9 cellular contexts compared by ENCODE assay signal in the genomic region with DNA sequence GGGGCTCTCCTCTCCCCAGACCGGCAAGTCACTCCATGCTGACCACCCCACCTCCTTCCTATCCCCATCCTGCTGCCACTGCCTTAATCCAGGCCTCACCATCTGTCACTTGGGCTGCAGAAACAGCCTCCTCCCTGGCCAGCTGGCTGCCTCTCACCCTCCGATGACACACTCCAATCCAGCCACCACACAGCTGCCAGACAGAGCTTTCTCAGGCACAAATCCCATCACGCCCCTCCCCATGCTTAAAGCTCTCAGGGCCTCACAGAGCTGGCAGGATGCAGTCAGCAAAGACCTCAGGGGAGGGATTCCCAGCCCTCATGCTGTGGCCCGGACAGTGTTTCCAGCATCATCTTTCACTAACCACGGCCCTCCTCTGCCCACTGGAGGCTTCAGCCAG. TPM values are rescaled to one million over a fixed set of nuclear protein-coding genes. Genes with fewer than 3 reads are reported as not detected.
DNase-seq lines count a peak whose midpoint lies in the region; ATAC-seq and TF ChIP-seq lines count a peak whose summit lies in the region.
"Had no signal": no experiment of that assay in that cellular context is flagged by ENCODE, and none has a peak within 500 bp of the region (broad histone marks: within the 10 kb centered on the region; RNA-seq: fewer than 3 reads in every experiment).

No MANE protein-coding gene starts in this region.

- no peak overlapping the region for H3K4me3 ChIP-seq in astrocyte of the cerebellum (ENCODE audit: low read depth, low read length)

- no peaks in the 10 kb centered on the region for H3K9me3 Mint-ChIP-seq in activated naive CD4-positive, alpha-beta T cell treated with anti-CD3 and anti-CD28 coated beads, Interleukin-2, amount 50 U/mL, for 72 hours

- in situ Hi-C loops in astrocyte of the cerebellum (cut with HindIII; ENCODE audit: low sequenced_read_pairs) = no loop called here

- H3K36me3 Mint-ChIP-seq in activated naive CD4-positive, alpha-beta T cell treated with anti-CD3 and anti-CD28 coated beads, Interleukin-2, amount 50 U/mL, for 72 hours = peaks cover 0 to under 1% of the 10 kb centered on the region in 2 donors

- TF ChIP-seq CTCF in astrocyte of the cerebellum (IDR thresholded peaks at IDR 0.05; ENCODE audit: low read depth, low read length, missing control alignments) = no peak

- ATAC-seq in left ventricle myocardium superior (peak; percentile 79), HG02970 (IDR thresholded peaks at IDR 0.05; ENCODE audit: low FRiP score, unreplicated experiment) (no peak), HG02981 (IDR thresholded peaks at IDR 0.05; ENCODE audit: unreplicated experiment) (no peak), GM18517 (IDR thresholded peaks at IDR 0.05; ENCODE audit: unreplicated experiment) (no peak)
- ATAC-seq in activated naive CD4-positive, alpha-beta T cell treated with anti-CD3 and anti-CD28 coated beads, Interleukin-2, amount 50 U/mL, for 72 hours = no peak

- intact Hi-C loops in left ventricle myocardium superior (cut with micrococcal nuclease) = loop anchor here (10.0 kb wide), 1 partner anchor 116 kb away; no protein-coding TSS in a partner anchor

- H3K27ac Mint-ChIP-seq in activated naive CD4-positive, alpha-beta T cell treated with anti-CD3 and anti-CD28 coated beads, Interleukin-2, amount 50 U/mL, for 72 hours = peak overlapping the region in 1 of 2 donors; percentile 18

- peak; percentile 70 for DNase-seq in A172 (ENCODE audit: low spot score)
- peak; percentile 9 for DNase-seq in MV-4-11 (lab: John Stamatoyannopoulos, UW)
- peak; percentile 49 for DNase-seq in astrocyte of the cerebellum (ENCODE audit: low read depth)
- DNase-seq in left ventricle myocardium superior = peak; percentile 59
- no peak for DNase-seq in activated naive CD4-positive, alpha-beta T cell treated with anti-CD3 and anti-CD28 coated beads, Interleukin-2, amount 50 U/mL, for 72 hours (ENCODE audit: low spot score in 2 of 2)
- DNase-seq: KBM-7 had no signal

RNA-seq across cellular contexts. Expression of gene CAMKK1, which starts 13.7 kb away (rescaled TPM):
- total RNA-seq in A172 (2014; rRNA removed; shearing (Covaris generic)) = 11.2 and 12.9 TPM in 2 replicates
- total RNA-seq in left ventricle myocardium superior = 3.4 TPM
- total RNA-seq in activated naive CD4-positive, alpha-beta T cell treated with anti-CD3 and anti-CD28 coated beads, Interleukin-2, amount 50 U/mL, for 72 hours = 1 to 10 TPM; 3.8 to 6.9 TPM

RNA-seq across cellular contexts. Expression of gene NCBP3, which starts 33.1 kb away (rescaled TPM):
- total RNA-seq in A172 (2014; rRNA removed; shearing (Covaris generic)) = 22.1 and 28.1 TPM in 2 replicates
- 17.8 TPM for total RNA-seq in left ventricle myocardium superior
- total RNA-seq in activated naive CD4-positive, alpha-beta T cell treated with anti-CD3 and anti-CD28 coated beads, Interleukin-2, amount 50 U/mL, for 72 hours = 10 to 100 TPM; 35.4 to 44.4 TPM

RNA-seq across cellular contexts. Expression of gene P2RX1, which starts 37.1 kb away (rescaled TPM):
- total RNA-seq in A172 (2014; rRNA removed; shearing (Covaris generic)) = 0.67 and 1.2 TPM in 2 replicates
- 0.17 TPM for total RNA-seq in left ventricle myocardium superior
- total RNA-seq in activated naive CD4-positive, alpha-beta T cell treated with anti-CD3 and anti-CD28 coated beads, Interleukin-2, amount 50 U/mL, for 72 hours = 1 to 10 TPM in 1 of 2 donors, under 1 TPM in 1; 0.14 to 1.5 TPM

Comparison
In these comparisons a context has a peak if more than half of its experiments do, and no peak if none do; other contexts are left out.
1. DNase-seq: peak in A172 (single experiment), MV-4-11 (single experiment), astrocyte of the cerebellum (single experiment) and left ventricle myocardium superior (single experiment); none in activated naive CD4-positive, alpha-beta T cell treated with anti-CD3 and anti-CD28 coated beads, Interleukin-2, amount 50 U/mL, for 72 hours (0 of 2).